Comparison of ENCODE assay signal across 13 cellular contexts in genomic region chr12:31297572-31298509, GRCh38. TPM values are rescaled to one million over a fixed set of nuclear protein-coding genes. Genes with fewer than 3 reads are reported as not detected.
DNase-seq lines count a peak whose midpoint lies in the region; ATAC-seq and TF ChIP-seq lines count a peak whose summit lies in the region.
"Had no signal": no experiment of that assay in that cellular context is flagged by ENCODE, and none has a peak within 500 bp of the region (broad histone marks: within the 10 kb centered on the region; RNA-seq: fewer than 3 reads in every experiment).

No MANE protein-coding gene starts in this region.

- H3K27ac Mint-ChIP-seq in mesothelial cell of epicardium = peak overlapping the region; percentile 91

- H3K36me3 Mint-ChIP-seq in mesothelial cell of epicardium = peaks cover 33% of the 10 kb centered on the region

- DNase-seq in mesothelial cell of epicardium (ENCODE audit: low spot score in 2 of 2, unreplicated experiment in 2 of 2) (no peak), SKM-1 (lab: John Stamatoyannopoulos, UW; ENCODE audit: unreplicated experiment) (no peak), putamen (ENCODE audit: low spot score) (no peak), H4 (ENCODE audit: low spot score) (no peak), DMS153 (lab: John Stamatoyannopoulos, UW) (no peak)
- DNase-seq: activated CD4-positive, alpha-beta T cell treated with anti-CD3 and anti-CD28 coated beads, Interleukin-2, amount 50 U/mL, for 1 hour; DMS79 treated with DMSO at 0.1 percent for 48 hours; erythroblast; NCI-H2171 treated with DMSO at 0.1 percent for 48 hours had no signal

- H3K4me3 Mint-ChIP-seq in mesothelial cell of epicardium = no peak overlapping the region
- H3K4me3 Mint-ChIP-seq: nephron had no signal

- peak; percentile 29 for ATAC-seq in GM18519 (IDR thresholded peaks at IDR 0.05; ENCODE audit: low FRiP score, unreplicated experiment)
- peak; percentile 40 for ATAC-seq in GM21515 (IDR thresholded peaks at IDR 0.05; ENCODE audit: unreplicated experiment)
- ATAC-seq in HG03432 (IDR thresholded peaks at IDR 0.05; ENCODE audit: unreplicated experiment) = peak; percentile 62

- H3K27me3 Mint-ChIP-seq in mesothelial cell of epicardium (ENCODE audit: low read depth) = no peaks in the 10 kb centered on the region

- H3K9me3 Mint-ChIP-seq in mesothelial cell of epicardium = no peaks in the 10 kb centered on the region
- H3K9me3 Mint-ChIP-seq: nephron had no signal

- H3K4me1 Mint-ChIP-seq in mesothelial cell of epicardium = peaks cover 45% of the 10 kb centered on the region

- TF ChIP-seq CTCF in mesothelial cell of epicardium (IDR thresholded peaks at IDR 0.05; ENCODE audit: unreplicated experiment) = no peak

RNA-seq across cellular contexts. Expression of gene SINHCAF, which starts 28.1 kb away (rescaled TPM):
- 241 to 262 TPM (median 246 TPM) in 3 replicates for total RNA-seq in mesothelial cell of epicardium
- 72.6 and 127 TPM in 2 replicates for total RNA-seq in H4 (2014; rRNA removed; shearing (Covaris generic))
